ENCODE assay signal across 2 cellular contexts in the genomic region with DNA sequence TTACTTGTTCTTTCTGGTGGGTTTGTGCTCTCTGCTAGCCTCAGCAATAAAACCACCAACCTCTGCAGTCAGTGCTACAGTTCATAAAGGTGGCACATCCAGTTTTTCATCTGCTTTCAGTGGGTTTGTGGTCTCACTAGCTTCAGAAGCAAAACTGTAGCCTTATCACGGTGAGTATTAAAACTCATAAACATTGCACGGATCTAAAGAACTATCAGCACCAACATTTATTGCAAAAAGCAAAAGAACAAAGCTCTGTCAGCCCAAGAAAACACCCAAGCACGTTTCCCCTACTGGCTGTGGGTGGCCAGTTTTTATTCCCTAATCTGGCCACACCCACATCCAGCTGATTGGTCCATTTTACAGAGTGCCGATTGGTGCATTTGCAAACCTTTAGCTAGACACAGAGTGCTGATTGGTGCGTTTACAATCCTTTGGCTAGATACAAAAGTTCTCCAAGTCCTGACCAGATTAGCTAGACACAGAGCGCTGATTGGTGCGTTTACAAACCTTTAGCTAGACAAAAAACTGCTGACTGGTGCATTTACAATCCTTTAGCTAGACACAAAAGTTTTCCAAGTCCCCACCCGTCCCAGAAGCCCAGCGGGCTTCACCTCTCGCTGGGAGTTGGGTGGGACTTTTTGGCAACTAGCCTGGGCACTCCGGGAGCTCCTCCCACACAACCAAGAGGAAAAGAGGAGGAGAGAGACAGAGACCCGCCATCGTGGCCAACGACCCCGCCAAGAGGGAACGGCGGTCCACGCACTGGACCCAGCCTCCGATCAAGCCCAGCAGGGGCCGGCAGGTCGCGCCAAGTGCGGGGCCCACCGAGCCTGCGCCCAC.
A peak's percentile ranks its signal among the peaks of the same experiment; 100 is the strongest.
TF ChIP-seq lines count a peak whose summit lies in the region.

No MANE protein-coding gene starts in this region.

TF ChIP-seq in IMR-90, 13 proteins besides CTCF, POLR2A, EP300 and RAD21:
- TF ChIP-seq MXI1 (IDR thresholded peaks at IDR 0.05; ENCODE audit: borderline replicate concordance, low read depth, low read length), result no peak
- peak; percentile 93 for TF ChIP-seq MAFK (IDR thresholded peaks at IDR 0.05; ENCODE audit: low read depth, low read length)
TF ChIP-seq in IMR-90: peak in this region for 1.

TF ChIP-seq in WTC11, 78 proteins besides CTCF, POLR2A, EP300 and RAD21:
- TF ChIP-seq, protein P1, sequence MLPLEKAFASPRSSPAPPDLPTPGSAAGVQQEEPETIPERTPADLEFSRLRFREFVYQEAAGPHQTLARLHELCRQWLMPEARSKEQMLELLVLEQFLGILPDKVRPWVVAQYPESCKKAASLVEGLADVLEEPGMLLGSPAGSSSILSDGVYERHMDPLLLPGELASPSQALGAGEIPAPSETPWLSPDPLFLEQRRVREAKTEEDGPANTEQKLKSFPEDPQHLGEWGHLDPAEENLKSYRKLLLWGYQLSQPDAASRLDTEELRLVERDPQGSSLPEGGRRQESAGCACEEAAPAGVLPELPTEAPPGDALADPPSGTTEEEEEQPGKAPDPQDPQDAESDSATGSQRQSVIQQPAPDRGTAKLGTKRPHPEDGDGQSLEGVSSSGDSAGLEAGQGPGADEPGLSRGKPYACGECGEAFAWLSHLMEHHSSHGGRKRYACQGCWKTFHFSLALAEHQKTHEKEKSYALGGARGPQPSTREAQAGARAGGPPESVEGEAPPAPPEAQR (CRISPR knock-in tag; IDR thresholded peaks at IDR 0.05), result no peak
- peak; percentile 74 for TF ChIP-seq NFYB (CRISPR knock-in tag; conservative IDR thresholded peaks at IDR 0.05; ENCODE audit: low read depth)
- TF ChIP-seq, protein P2, sequence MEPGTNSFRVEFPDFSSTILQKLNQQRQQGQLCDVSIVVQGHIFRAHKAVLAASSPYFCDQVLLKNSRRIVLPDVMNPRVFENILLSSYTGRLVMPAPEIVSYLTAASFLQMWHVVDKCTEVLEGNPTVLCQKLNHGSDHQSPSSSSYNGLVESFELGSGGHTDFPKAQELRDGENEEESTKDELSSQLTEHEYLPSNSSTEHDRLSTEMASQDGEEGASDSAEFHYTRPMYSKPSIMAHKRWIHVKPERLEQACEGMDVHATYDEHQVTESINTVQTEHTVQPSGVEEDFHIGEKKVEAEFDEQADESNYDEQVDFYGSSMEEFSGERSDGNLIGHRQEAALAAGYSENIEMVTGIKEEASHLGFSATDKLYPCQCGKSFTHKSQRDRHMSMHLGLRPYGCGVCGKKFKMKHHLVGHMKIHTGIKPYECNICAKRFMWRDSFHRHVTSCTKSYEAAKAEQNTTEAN (CRISPR knock-in tag; IDR thresholded peaks at IDR 0.05), result no peak
